38 cellular contexts compared by ENCODE assay signal in genomic region chr22:19090586-19091127, GRCh38. TPM values are rescaled to one million over a fixed set of nuclear protein-coding genes. Genes with fewer than 3 reads are reported as not detected.
"Had no signal": no experiment of that assay in that cellular context is flagged by ENCODE, and none has a peak within 500 bp of the region (broad histone marks: within the 10 kb centered on the region; RNA-seq: fewer than 3 reads in every experiment).

No MANE protein-coding gene starts in this region.

- ATAC-seq: activated CD4-positive, alpha-beta T cell treated with anti-CD3 and anti-CD28 coated beads for 36 hours; activated CD8-positive, alpha-beta memory T cell treated with anti-CD3 and anti-CD28 coated beads, Interleukin-2, amount 10 ng/mL, durations not matched to agents 7 days and 5 days; activated CD8-positive, alpha-beta T cell treated with anti-CD3 and anti-CD28 coated beads, Interleukin-2, amount 10 ng/mL, durations not matched to agents 7 days and 5 days; gastroesophageal sphincter; heart right ventricle had no signal

- H3K27ac Mint-ChIP-seq: activated CD4-positive, alpha-beta memory T cell treated with anti-CD3 and anti-CD28 coated beads for 36 hours; activated CD4-positive, alpha-beta T cell treated with anti-CD3 and anti-CD28 coated beads for 36 hours; activated CD4-positive, alpha-beta T cell treated with anti-CD3 and anti-CD28 coated beads, Interleukin-2, amount 10 ng/mL, durations not matched to agents 24 days and 14 days; activated CD8-positive, alpha-beta memory T cell treated with anti-CD3 and anti-CD28 coated beads, Interleukin-2, amount 10 ng/mL, durations not matched to agents 7 days and 5 days; activated CD8-positive, alpha-beta T cell treated with anti-CD3 and anti-CD28 coated beads, Interleukin-2, amount 10 ng/mL, durations not matched to agents 7 days and 5 days; activated naive CD4-positive, alpha-beta T cell treated with anti-CD3 and anti-CD28 coated beads for 36 hours; activated naive CD8-positive, alpha-beta T cell; activated T-helper 1 cell treated with anti-CD3 and anti-CD28 coated beads, Interleukin-12 subunit alpha, Interleukin-12 subunit beta, Interleukin-2, Interleukin-4 antibody, amounts not matched to agents 30 ng/mL and 10 ng/mL and 1 ng/mL, durations not matched to agents 14 hours and 24 hours and 36 hours; activated T-helper 2 cell treated with anti-CD3 and anti-CD28 coated beads, Interferon-gamma antibody, Interleukin-2, Interleukin-4, amounts not matched to agents 10 μg/mL and 5 μg/mL and 100 μg/mL, durations not matched to agents 14 hours and 24 hours and 36 hours; dendritic cell treated with granulocyte-macrophage colony-stimulating factor and Interleukin-4, amounts not matched to agents 40 ng/mL and 50 ng/mL, for 4 days had no signal

- H3K9me3 ChIP-seq: esophagus squamous epithelium, gastroesophageal sphincter, heart right ventricle had no signal

- H3K27me3 Mint-ChIP-seq: activated CD4-positive, alpha-beta memory T cell treated with anti-CD3 and anti-CD28 coated beads for 36 hours; activated CD4-positive, alpha-beta T cell treated with anti-CD3 and anti-CD28 coated beads for 36 hours; activated CD4-positive, alpha-beta T cell treated with anti-CD3 and anti-CD28 coated beads, Interleukin-2, amount 10 ng/mL, durations not matched to agents 24 days and 14 days; activated CD8-positive, alpha-beta memory T cell treated with anti-CD3 and anti-CD28 coated beads, Interleukin-2, amount 10 ng/mL, durations not matched to agents 7 days and 5 days; activated naive CD8-positive, alpha-beta T cell; dendritic cell treated with granulocyte-macrophage colony-stimulating factor and Interleukin-4, amounts not matched to agents 40 ng/mL and 50 ng/mL, for 4 days had no signal

- H3K4me3 Mint-ChIP-seq: activated CD4-positive, alpha-beta memory T cell treated with anti-CD3 and anti-CD28 coated beads for 36 hours; activated CD4-positive, alpha-beta T cell treated with anti-CD3 and anti-CD28 coated beads for 36 hours; activated CD4-positive, alpha-beta T cell treated with anti-CD3 and anti-CD28 coated beads, Interleukin-2, amount 10 ng/mL, durations not matched to agents 24 days and 14 days; activated CD8-positive, alpha-beta memory T cell treated with anti-CD3 and anti-CD28 coated beads, Interleukin-2, amount 10 ng/mL, durations not matched to agents 7 days and 5 days; activated CD8-positive, alpha-beta T cell treated with anti-CD3 and anti-CD28 coated beads, Interleukin-2, amount 10 ng/mL, durations not matched to agents 7 days and 5 days; activated naive CD4-positive, alpha-beta T cell treated with anti-CD3 and anti-CD28 coated beads for 36 hours; activated naive CD8-positive, alpha-beta T cell; activated T-helper 1 cell treated with anti-CD3 and anti-CD28 coated beads, Interleukin-12 subunit alpha, Interleukin-12 subunit beta, Interleukin-2, Interleukin-4 antibody, amounts not matched to agents 30 ng/mL and 10 ng/mL and 1 ng/mL, durations not matched to agents 14 hours and 24 hours and 36 hours; dendritic cell treated with granulocyte-macrophage colony-stimulating factor and Interleukin-4, amounts not matched to agents 40 ng/mL and 50 ng/mL, for 4 days had no signal

- DNase-seq: activated CD4-positive, alpha-beta memory T cell treated with anti-CD3 and anti-CD28 coated beads for 36 hours; activated CD4-positive, alpha-beta T cell treated with anti-CD3 and anti-CD28 coated beads for 36 hours; activated CD4-positive, alpha-beta T cell treated with anti-CD3 and anti-CD28 coated beads, Interleukin-2, amount 10 ng/mL, durations not matched to agents 24 days and 14 days; activated CD4-positive, CD25-positive, alpha-beta regulatory T cell; activated CD4-positive, CD25-positive, alpha-beta regulatory T cell treated with anti-CD3 and anti-CD28 coated beads, Interleukin-2, amount 50 U/mL, for 72 hours; activated CD8-positive, alpha-beta memory T cell treated with anti-CD3 and anti-CD28 coated beads, Interleukin-2, amount 10 ng/mL, durations not matched to agents 7 days and 5 days; activated CD8-positive, alpha-beta memory T cell treated with anti-CD3 and anti-CD28 coated beads, Interleukin-2, amount 50 U/mL, for 4 hours; activated CD8-positive, alpha-beta T cell treated with anti-CD3 and anti-CD28 coated beads, Interleukin-2, amount 10 ng/mL, durations not matched to agents 7 days and 5 days; activated effector memory CD4-positive, alpha-beta T cell treated with anti-CD3 and anti-CD28 coated beads, Interleukin-2, amount 50 U/mL, for 16 hours; activated naive CD4-positive, alpha-beta T cell treated with anti-CD3 and anti-CD28 coated beads for 36 hours; activated T-cell treated with anti-CD3 and anti-CD28 coated beads, Interleukin-2, amount 50 U/mL, for 1 hour; activated T-cell treated with anti-CD3 and anti-CD28 coated beads, Interleukin-2, amount 50 U/mL, for 48 hours; amniotic stem cell; anterior cingulate cortex; brain microvascular endothelial cell; cerebellar nuclear complex; dorsolateral prefrontal cortex; effector memory CD4-positive, alpha-beta T cell; esophagus squamous epithelium; foreskin melanocyte; heart right ventricle; T-helper 2 cell had no signal

- H3K9me3 Mint-ChIP-seq: activated CD4-positive, alpha-beta memory T cell treated with anti-CD3 and anti-CD28 coated beads for 36 hours; activated CD4-positive, alpha-beta T cell treated with anti-CD3 and anti-CD28 coated beads, Interleukin-2, amount 10 ng/mL, durations not matched to agents 24 days and 14 days; activated naive CD4-positive, alpha-beta T cell treated with anti-CD3 and anti-CD28 coated beads for 36 hours; activated T-helper 1 cell treated with anti-CD3 and anti-CD28 coated beads, Interleukin-12 subunit alpha, Interleukin-12 subunit beta, Interleukin-2, Interleukin-4 antibody, amounts not matched to agents 30 ng/mL and 10 ng/mL and 1 ng/mL, durations not matched to agents 14 hours and 24 hours and 36 hours; activated T-helper 2 cell treated with anti-CD3 and anti-CD28 coated beads, Interferon-gamma antibody, Interleukin-2, Interleukin-4, amounts not matched to agents 10 μg/mL and 5 μg/mL and 100 μg/mL, durations not matched to agents 14 hours and 24 hours and 36 hours; dendritic cell treated with granulocyte-macrophage colony-stimulating factor and Interleukin-4, amounts not matched to agents 40 ng/mL and 50 ng/mL, for 4 days had no signal

- H3K27me3 ChIP-seq: brain microvascular endothelial cell, dorsolateral prefrontal cortex, esophagus squamous epithelium, gastroesophageal sphincter, heart right ventricle had no signal

- H3K27ac ChIP-seq: brain microvascular endothelial cell, coronary artery, dorsolateral prefrontal cortex, epithelial cell of prostate, esophagus squamous epithelium, gastroesophageal sphincter, heart right ventricle had no signal

- H3K4me3 ChIP-seq: coronary artery, dorsolateral prefrontal cortex, esophagus squamous epithelium, gastroesophageal sphincter, heart right ventricle had no signal

RNA-seq across cellular contexts. Expression of gene TSSK2, which starts 40.5 kb away (rescaled TPM):
- total RNA-seq: activated CD4-positive, alpha-beta memory T cell treated with anti-CD3 and anti-CD28 coated beads for 36 hours; activated CD4-positive, alpha-beta T cell treated with anti-CD3 and anti-CD28 coated beads for 36 hours; activated CD4-positive, alpha-beta T cell treated with anti-CD3 and anti-CD28 coated beads, Interleukin-2, amount 10 ng/mL, durations not matched to agents 24 days and 14 days; activated CD8-positive, alpha-beta memory T cell treated with anti-CD3 and anti-CD28 coated beads for 36 hours; activated CD8-positive, alpha-beta memory T cell treated with anti-CD3 and anti-CD28 coated beads, Interleukin-2, amount 10 ng/mL, durations not matched to agents 7 days and 5 days; activated CD8-positive, alpha-beta T cell treated with anti-CD3 and anti-CD28 coated beads, Interleukin-2, amount 10 ng/mL, durations not matched to agents 7 days and 5 days; activated naive CD4-positive, alpha-beta T cell treated with anti-CD3 and anti-CD28 coated beads for 36 hours; activated T-helper 1 cell treated with anti-CD3 and anti-CD28 coated beads, Interleukin-12 subunit alpha, Interleukin-12 subunit beta, Interleukin-2, Interleukin-4 antibody, amounts not matched to agents 30 ng/mL and 10 ng/mL and 1 ng/mL, durations not matched to agents 14 hours and 24 hours and 36 hours; activated T-helper 2 cell treated with anti-CD3 and anti-CD28 coated beads, Interferon-gamma antibody, Interleukin-2, Interleukin-4, amounts not matched to agents 10 μg/mL and 5 μg/mL and 100 μg/mL, durations not matched to agents 14 hours and 24 hours and 36 hours; astrocyte; bronchial epithelial cell; cardiac septum; endothelial cell of umbilical vein; fibroblast of lung; fibroblast of villous mesenchyme; glomerular endothelial cell; T-helper 1 cell treated with Interleukin-12 subunit alpha and Interleukin-12 subunit beta and Interleukin-4 antibody, amounts not matched to agents 30 ng/mL and 1 ng/mL, for 36 hours had no signal

RNA-seq across cellular contexts. Expression of gene GSC2, which starts 59.4 kb away (rescaled TPM):
- total RNA-seq: activated CD4-positive, alpha-beta memory T cell treated with anti-CD3 and anti-CD28 coated beads for 36 hours; activated CD4-positive, alpha-beta T cell treated with anti-CD3 and anti-CD28 coated beads for 36 hours; activated CD4-positive, alpha-beta T cell treated with anti-CD3 and anti-CD28 coated beads, Interleukin-2, amount 10 ng/mL, durations not matched to agents 24 days and 14 days; activated CD8-positive, alpha-beta memory T cell treated with anti-CD3 and anti-CD28 coated beads for 36 hours; activated CD8-positive, alpha-beta memory T cell treated with anti-CD3 and anti-CD28 coated beads, Interleukin-2, amount 10 ng/mL, durations not matched to agents 7 days and 5 days; activated CD8-positive, alpha-beta T cell treated with anti-CD3 and anti-CD28 coated beads, Interleukin-2, amount 10 ng/mL, durations not matched to agents 7 days and 5 days; activated naive CD4-positive, alpha-beta T cell treated with anti-CD3 and anti-CD28 coated beads for 36 hours; activated T-helper 2 cell treated with anti-CD3 and anti-CD28 coated beads, Interferon-gamma antibody, Interleukin-2, Interleukin-4, amounts not matched to agents 10 μg/mL and 5 μg/mL and 100 μg/mL, durations not matched to agents 14 hours and 24 hours and 36 hours; astrocyte; bronchial epithelial cell; cardiac septum; endothelial cell of umbilical vein; esophagus squamous epithelium; fibroblast of lung; fibroblast of villous mesenchyme; gastroesophageal sphincter; glomerular endothelial cell; heart right ventricle; T-helper 1 cell treated with Interleukin-12 subunit alpha and Interleukin-12 subunit beta and Interleukin-4 antibody, amounts not matched to agents 30 ng/mL and 1 ng/mL, for 36 hours had no signal
